Comparison of ENCODE assay signal across 8 cellular contexts in the genomic region with DNA sequence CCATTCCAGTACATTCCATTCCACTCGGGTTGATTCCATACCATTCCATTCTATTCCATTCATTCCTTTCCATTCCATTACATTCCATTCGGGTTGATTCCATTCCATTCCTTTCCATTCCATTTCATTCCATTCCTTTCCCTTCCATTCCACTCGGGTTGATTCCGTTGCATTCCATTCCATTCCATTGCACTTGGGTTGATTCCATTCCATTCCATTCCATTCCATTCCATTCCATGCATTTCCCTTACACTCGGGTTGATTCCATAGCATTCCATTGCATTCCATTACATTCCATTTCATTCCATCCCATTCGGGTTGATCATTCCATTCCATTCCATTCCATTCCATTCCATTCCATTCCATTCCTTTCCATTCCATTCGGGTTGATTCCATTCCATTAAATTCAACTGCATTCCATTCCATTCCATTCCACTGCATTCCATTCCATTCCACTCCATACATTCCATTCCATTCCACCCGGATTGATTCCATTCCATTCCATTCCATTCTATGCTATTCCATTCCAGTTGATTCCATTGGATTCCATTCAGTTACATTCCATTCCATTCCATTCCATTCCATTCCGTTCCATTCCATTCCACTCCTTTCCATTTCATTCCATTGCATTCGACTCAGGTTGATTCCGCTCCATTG.
DNase-seq lines count a peak whose midpoint lies in the region; ATAC-seq and TF ChIP-seq lines count a peak whose summit lies in the region.
"Not testable (repeated sequence)": the region's sequence is repeated elsewhere in the genome, so short reads cannot be mapped to it uniquely, and the experiment has no call there.

No MANE protein-coding gene starts in this region.

- H3K4me3 ChIP-seq in HUES64 (ENCODE audit: low read length): peak overlapping the region; percentile 25; the same call in 1 of the 2 replicates
- H3K4me3 ChIP-seq in fibroblast of the aortic adventitia (ENCODE audit: low read depth, low read length); upper lobe of right lung: not testable (repeated sequence)

- H3K4me1 Mint-ChIP-seq in activated naive CD4-positive, alpha-beta T cell treated with anti-CD3 and anti-CD28 coated beads, Interleukin-2, amount 10 ng/mL, durations not matched to agents 7 days and 5 days; osteocyte (ENCODE audit: unreplicated experiment): not testable (repeated sequence)

- intact Hi-C loops in upper lobe of right lung (cut with DNase I): not testable (repeated sequence)

- peak overlapping the region; percentile 1 for H3K27ac Mint-ChIP-seq in activated naive CD4-positive, alpha-beta T cell treated with anti-CD3 and anti-CD28 coated beads, Interleukin-2, amount 10 ng/mL, durations not matched to agents 7 days and 5 days
- not testable (repeated sequence) for H3K27ac Mint-ChIP-seq in osteocyte (ENCODE audit: unreplicated experiment)

- 78% methylated on average over 11 of the region's 11 CpGs for WGBS in HUES64

- peak; percentile 3 for ATAC-seq in left lobe of liver
- ATAC-seq in upper lobe of right lung: peak; percentile 0

- not testable (repeated sequence) for H3K4me1 ChIP-seq in HUES64 (ENCODE audit: insufficient read depth, low read length); upper lobe of right lung

- TF ChIP-seq CTCF in GM13976 (IDR thresholded peaks at IDR 0.05; ENCODE audit: borderline replicate concordance, control extremely low read depth, extremely low read depth, insufficient read depth, missing control alignments): peak; percentile 5
- TF ChIP-seq CTCF in fibroblast of the aortic adventitia (IDR thresholded peaks at IDR 0.05; ENCODE audit: insufficient read depth, low read length); osteocyte (IDR thresholded peaks at IDR 0.05); upper lobe of right lung (IDR thresholded peaks at IDR 0.05): not testable (repeated sequence)

- not testable (repeated sequence) for H3K4me3 Mint-ChIP-seq in activated naive CD4-positive, alpha-beta T cell treated with anti-CD3 and anti-CD28 coated beads, Interleukin-2, amount 10 ng/mL, durations not matched to agents 7 days and 5 days; osteocyte (ENCODE audit: unreplicated experiment)

- H3K36me3 ChIP-seq in HUES64 (ENCODE audit: insufficient read depth, low read length); upper lobe of right lung: not testable (repeated sequence)

- H3K27ac ChIP-seq in HUES64 (ENCODE audit: low read depth, low read length); upper lobe of right lung: not testable (repeated sequence)

- H3K36me3 Mint-ChIP-seq in activated naive CD4-positive, alpha-beta T cell treated with anti-CD3 and anti-CD28 coated beads, Interleukin-2, amount 10 ng/mL, durations not matched to agents 7 days and 5 days: peaks cover 63% of the 10 kb centered on the region
- H3K36me3 Mint-ChIP-seq in osteocyte (ENCODE audit: unreplicated experiment): peaks cover 22% of the 10 kb centered on the region

- H3K27me3 ChIP-seq in HUES64 (ENCODE audit: insufficient read depth, low read length); upper lobe of right lung: not testable (repeated sequence)

- in situ Hi-C loops in GM13976 (cut with MboI; ENCODE audit: low sequenced_read_pairs, unreplicated experiment): not testable (repeated sequence)

- peaks cover 77% of the 10 kb centered on the region for H3K9me3 Mint-ChIP-seq in activated naive CD4-positive, alpha-beta T cell treated with anti-CD3 and anti-CD28 coated beads, Interleukin-2, amount 10 ng/mL, durations not matched to agents 7 days and 5 days
- peaks cover 53% of the 10 kb centered on the region for H3K9me3 Mint-ChIP-seq in osteocyte (ENCODE audit: unreplicated experiment)

- not testable (repeated sequence) for H3K27me3 Mint-ChIP-seq in activated naive CD4-positive, alpha-beta T cell treated with anti-CD3 and anti-CD28 coated beads, Interleukin-2, amount 10 ng/mL, durations not matched to agents 7 days and 5 days; osteocyte (ENCODE audit: unreplicated experiment)

- H3K9me3 ChIP-seq in HUES64 (ENCODE audit: insufficient read depth, low read depth, low read length) (peaks cover 68% of the 10 kb centered on the region), upper lobe of right lung (peaks cover 30% of the 10 kb centered on the region)

- DNase-seq in GM13976 (ENCODE audit: low spot score); activated naive CD4-positive, alpha-beta T cell treated with anti-CD3 and anti-CD28 coated beads, Interleukin-2, amount 10 ng/mL, durations not matched to agents 7 days and 5 days; left lobe of liver (ENCODE audit: low spot score); upper lobe of right lung: not testable (repeated sequence)
- peak; percentile 7 for DNase-seq in effector CD4-positive, alpha-beta T cell
- DNase-seq in fibroblast of the aortic adventitia (ENCODE audit: low read depth): peak; percentile 25
- DNase-seq in osteocyte (ENCODE audit: extremely low spot score, unreplicated experiment): peak; percentile 89

- CTCF ChIA-PET in activated naive CD4-positive, alpha-beta T cell treated with anti-CD3 and anti-CD28 coated beads, Interleukin-2, amount 10 ng/mL, durations not matched to agents 7 days and 5 days (lab: Charles Lee): not testable (repeated sequence)

- H3K9ac ChIP-seq in HUES64 (ENCODE audit: low read depth, low read length): not testable (repeated sequence)
